Comparison of ENCODE assay signal across 7 cellular contexts in the genomic region with DNA sequence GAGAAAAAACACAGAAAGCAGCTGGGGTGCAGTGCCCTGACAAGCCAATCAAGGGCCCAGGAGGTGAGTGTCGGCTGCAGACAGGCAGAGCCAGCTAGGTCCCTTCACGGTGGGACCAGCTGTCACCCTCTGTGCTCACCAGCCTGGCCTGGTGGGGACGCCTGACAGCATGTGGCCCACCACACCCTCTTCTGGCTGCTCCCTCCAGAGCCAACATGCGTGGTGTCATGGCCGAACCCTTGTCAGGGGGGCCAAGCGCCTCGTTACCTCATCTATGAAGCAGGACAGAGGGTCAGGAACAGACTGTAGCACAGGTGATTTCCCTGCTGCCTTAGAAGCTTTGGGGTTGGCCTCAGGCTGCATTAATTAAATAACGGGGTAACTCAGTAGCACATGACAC. TPM values are rescaled to one million over a fixed set of nuclear protein-coding genes. Genes with fewer than 3 reads are reported as not detected.
DNase-seq lines count a peak whose midpoint lies in the region; ATAC-seq and TF ChIP-seq lines count a peak whose summit lies in the region.

No MANE protein-coding gene starts in this region.

- H3K27ac ChIP-seq in fibroblast of lung (ENCODE audit: insufficient read depth, low read length): peak overlapping the region; percentile 87
- peak overlapping the region; percentile 54 to 91 (median 84) for H3K27ac ChIP-seq in spleen

- H4K20me1 ChIP-seq in fibroblast of lung (ENCODE audit: control insufficient read depth, extremely low read depth, insufficient read depth, low read length): no peaks in the 10 kb centered on the region

- peaks cover 64% of the 10 kb centered on the region for H3K79me2 ChIP-seq in fibroblast of lung (ENCODE audit: control insufficient read depth, insufficient read depth, low read length)

- no peak for DNase-seq in T-cell
- DNase-seq in fibroblast of lung (ENCODE audit: low read depth in 2 of 2): no peak
- peak; percentile 73 for DNase-seq in spleen
- DNase-seq in BE2C: no peak
- DNase-seq in 8988T: no peak
- DNase-seq in DMS114 treated with DMSO at 0.1 percent for 48 hours (lab: John Stamatoyannopoulos, UW; ENCODE audit: unreplicated experiment): no peak

- TF ChIP-seq POLR2A in spleen (IDR thresholded peaks at IDR 0.05): no peak

- no peaks in the 10 kb centered on the region for H3K27me3 ChIP-seq in fibroblast of lung (ENCODE audit: control insufficient read depth, insufficient read depth, low read length)
- no peaks in the 10 kb centered on the region for H3K27me3 ChIP-seq in spleen (replicated peaks in 1 of 7)
- no peaks in the 10 kb centered on the region for H3K27me3 ChIP-seq in BE2C

- CTCF ChIA-PET in T-cell (lab: Charles Lee): interaction anchor here (0.5 to 0.6 kb wide), 2 partner anchors 15 to 19 kb away, joined by 3 read pairs; no protein-coding TSS in a partner anchor

- H3K36me3 Mint-ChIP-seq in T-cell: no peaks in the 10 kb centered on the region

- H3K4me1 Mint-ChIP-seq in T-cell: peaks cover 62 to 95% (median 80%) of the 10 kb centered on the region in 3 donors

- no peak for TF ChIP-seq CTCF in fibroblast of lung (conservative IDR thresholded peaks at IDR 0.05 in 1 of 2, IDR thresholded peaks at IDR 0.05 in 1 of 2; ENCODE audit: low read depth in 1 of 2, low read length in 2 of 2)
- TF ChIP-seq CTCF in spleen (IDR thresholded peaks at IDR 0.05 in 8 of 11, conservative IDR thresholded peaks at IDR 0.05 in 3 of 11): no peak
- TF ChIP-seq CTCF in BE2C (IDR thresholded peaks at IDR 0.05; ENCODE audit: low read depth, low read length): no peak

- no peaks in the 10 kb centered on the region for H3K27me3 Mint-ChIP-seq in T-cell

- H3K4me1 ChIP-seq in fibroblast of lung (ENCODE audit: control insufficient read depth, extremely low read depth, insufficient read depth, low read length) (peaks cover 17% of the 10 kb centered on the region), spleen (peaks cover 41 to 100% (median 89%) of the 10 kb centered on the region in 6 donors), BE2C (peaks cover 10% of the 10 kb centered on the region)

- H3K27ac Mint-ChIP-seq in T-cell: peak overlapping the region; percentile 89 to 92

- intact Hi-C loops in spleen (cut with DNase I; ENCODE audit: low total_unique reads): no loop called here

- H3K4me3 ChIP-seq in fibroblast of lung (replicated peaks in 1 of 4; ENCODE audit: control extremely low read depth in 1 of 4, insufficient read depth in 1 of 4, low read depth in 3 of 4, low read length in 4 of 4): no peak overlapping the region
- H3K4me3 ChIP-seq in spleen: peak overlapping the region in 1 of 8 donors; percentile 51
- H3K4me3 ChIP-seq in BE2C (ENCODE audit: low read depth, low read length): no peak overlapping the region

- no peak overlapping the region for H3K4me2 ChIP-seq in fibroblast of lung (ENCODE audit: extremely low read depth, insufficient read depth, low read length)

- ATAC-seq in HG02571 (IDR thresholded peaks at IDR 0.05; ENCODE audit: unreplicated experiment) (peak; percentile 3), T-cell (replicated peaks in 1 of 4) (no peak)

- peak overlapping the region in 1 of 3 donors; percentile 30 for H3K4me3 Mint-ChIP-seq in T-cell

- WGBS in spleen, 5 donors: 69 to 79% (median 74%) methylated on average over 8 of the region's 8 CpGs

- H3K9ac ChIP-seq in fibroblast of lung (ENCODE audit: insufficient read depth, low read length): no peak overlapping the region

- POLR2A ChIA-PET in T-cell (lab: Charles Lee): no interaction called here

- H3K36me3 ChIP-seq in fibroblast of lung (ENCODE audit: control insufficient read depth, insufficient read depth, low read length) (no peaks in the 10 kb centered on the region), spleen (peaks cover 0 to 7% (median 0%) of the 10 kb centered on the region in 6 donors), BE2C (no peaks in the 10 kb centered on the region; the same call in 1 of the 2 replicates)

- no peak overlapping the region for H2AFZ ChIP-seq in fibroblast of lung (ENCODE audit: low read length)

- H3K9me3 ChIP-seq in fibroblast of lung (ENCODE audit: control insufficient read depth, insufficient read depth, low read depth, low read length) (no peaks in the 10 kb centered on the region), spleen (no peaks in the 10 kb centered on the region), BE2C (no peaks in the 10 kb centered on the region)

- H3K9me3 Mint-ChIP-seq in T-cell: no peaks in the 10 kb centered on the region

RNA-seq across cellular contexts. Expression of a gene that starts 40.0 kb away (rescaled TPM):
- total RNA-seq in T-cell: 10 to 100 TPM; 38.3 to 59.8 (median 55.0) TPM
- total RNA-seq in fibroblast of lung: 25.6 and 37.8 TPM in 2 replicates
- polyA plus RNA-seq in fibroblast of lung: 8.3 and 10.3 TPM in 2 replicates
- polyA plus RNA-seq in fibroblast of lung (2012): 21.1 and 21.6 TPM in 2 replicates
- polyA minus RNA-seq in fibroblast of lung (ENCODE audit: low replicate concordance): 15.9 and 21.9 TPM in 2 replicates
- 10 to 100 TPM; 37.5 to 82.3 (median 44.4) TPM for total RNA-seq in spleen
- 10 to 100 TPM; 31.7 to 58.2 (median 49.0) TPM for polyA plus RNA-seq in spleen
- polyA plus RNA-seq in BE2C (2012; ENCODE audit: insufficient read depth, insufficient read length, low read depth): 156 TPM

RNA-seq across cellular contexts. Expression of a gene that starts 43.9 kb away (rescaled TPM):
- total RNA-seq in T-cell (10 to 100 TPM; 27.2 to 46.4 (median 33.4) TPM), fibroblast of lung (17.7 and 18.7 TPM in 2 replicates), spleen (10 to 100 TPM; 23.0 to 44.8 (median 32.1) TPM)
- polyA plus RNA-seq in fibroblast of lung (4.4 and 6.6 TPM in 2 replicates), spleen (10 to 100 TPM in 1 of 3 donors, 1 to 10 TPM in 2; 4.5 to 14.2 (median 7.9) TPM)
- 8.1 and 10.6 TPM in 2 replicates for polyA plus RNA-seq in fibroblast of lung (2012)
- polyA minus RNA-seq in fibroblast of lung (ENCODE audit: low replicate concordance): 10.3 and 24.9 TPM in 2 replicates
- 25.9 TPM for polyA plus RNA-seq in BE2C (2012; ENCODE audit: insufficient read depth, insufficient read length, low read depth)

RNA-seq across cellular contexts. Expression of a gene that starts 58.8 kb away (rescaled TPM):
- 100 to 1,000 TPM in 4 of 5 donors, 10 to 100 TPM in 1; 71.3 to 127 (median 102) TPM for total RNA-seq in T-cell
- total RNA-seq in fibroblast of lung: 58.6 and 76.5 TPM in 2 replicates
- 12.8 and 16.5 TPM in 2 replicates for polyA plus RNA-seq in fibroblast of lung
- polyA plus RNA-seq in fibroblast of lung (2012): 42.1 and 59.3 TPM in 2 replicates
- polyA minus RNA-seq in fibroblast of lung (ENCODE audit: low replicate concordance): 11.0 and 12.0 TPM in 2 replicates
- total RNA-seq in spleen: 100 to 1,000 TPM in 1 of 7 donors, 10 to 100 TPM in 6; 56.3 to 103 (median 82.4) TPM
- polyA plus RNA-seq in spleen: 100 to 1,000 TPM in 1 of 3 donors, 10 to 100 TPM in 2; 80.6 to 143 (median 94.9) TPM
- 467 TPM for polyA plus RNA-seq in BE2C (2012; ENCODE audit: insufficient read depth, insufficient read length, low read depth)
